Comparison of ENCODE assay signal across 23 cellular contexts in the genomic region with DNA sequence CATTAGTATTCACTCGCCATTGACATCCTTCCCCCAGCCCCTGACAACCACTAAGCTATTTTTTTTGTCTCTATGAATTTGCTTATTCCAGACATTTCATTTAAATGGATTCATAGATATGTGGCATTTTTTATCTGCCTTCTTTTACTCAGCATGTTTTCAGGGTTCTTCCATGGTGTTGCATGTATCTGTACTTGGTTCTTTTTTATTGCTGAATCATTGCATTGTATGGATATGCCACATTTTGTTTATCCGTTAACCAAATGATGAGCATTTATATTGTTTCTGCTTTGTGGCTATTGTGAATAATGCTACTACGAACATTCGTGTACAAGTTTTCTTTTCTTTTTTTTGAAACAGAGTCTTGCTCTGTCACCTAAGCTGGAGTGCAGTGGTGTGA.
"Had no signal": no experiment of that assay in that cellular context is flagged by ENCODE, and none has a peak within 500 bp of the region (broad histone marks: within the 10 kb centered on the region; RNA-seq: fewer than 3 reads in every experiment).

No MANE protein-coding gene starts in this region.

- H3K4me3 Mint-ChIP-seq: IgD-negative memory B cell had no signal

- H3K9me3 Mint-ChIP-seq: IgD-negative memory B cell had no signal

- H3K27me3 Mint-ChIP-seq: IgD-negative memory B cell had no signal

- FAIRE-seq: RCC 7860 had no signal

- DNase-seq: KBM-7, MG63, NCI-H1092, NCI-H1105 treated with DMSO at 0.1 percent for 48 hours, NCI-H1417 treated with DMSO at 0.1 percent for 48 hours, NCI-H146, NCI-H1694 treated with DMSO at 0.1 percent for 48 hours, NCI-H1930, NCI-H2081, NCI-H2107, NCI-H226, NCI-H446, NCI-H510A, NCI-H524 treated with DMSO at 0.1 percent for 48 hours, NCI-H69, NCI-H774, Right ventricle myocardium superior, RPMI8226, SIG-M5 had no signal

- H3K27ac ChIP-seq: SJSA1, SK-N-MC had no signal

- H3K4me3 ChIP-seq: MG63, SJSA1, SK-N-MC had no signal

- H3K9me3 ChIP-seq: MG63, SJSA1 had no signal

- H3K27me3 ChIP-seq: MG63, SJSA1 had no signal
